8 cellular contexts compared by ENCODE assay signal in genomic region chr12:122880668-122881067, GRCh38. TPM values are rescaled to one million over a fixed set of nuclear protein-coding genes. Genes with fewer than 3 reads are reported as not detected.
A peak's percentile ranks its signal among the peaks of the same experiment; 100 is the strongest.
DNase-seq lines count a peak whose midpoint lies in the region; ATAC-seq and TF ChIP-seq lines count a peak whose summit lies in the region.

No MANE protein-coding gene starts in this region.

- intact Hi-C loops in ovary (cut with DNase I): no loop called here

- TF ChIP-seq POLR2A in ovary (IDR thresholded peaks at IDR 0.05): no peak

- peaks cover 11% of the 10 kb centered on the region for H3K4me1 ChIP-seq in ovary (ENCODE audit: insufficient read depth)

- no peaks in the 10 kb centered on the region for H3K9me3 ChIP-seq in ovary

- no peak for TF ChIP-seq CTCF in ovary (IDR thresholded peaks at IDR 0.05)

- ATAC-seq in HG02763 (IDR thresholded peaks at IDR 0.05; ENCODE audit: unreplicated experiment) (no peak), GM18867 (IDR thresholded peaks at IDR 0.05; ENCODE audit: unreplicated experiment) (no peak)

- no peaks in the 10 kb centered on the region for H3K36me3 ChIP-seq in ovary

- WGBS in ovary, 3 donors: 46 to 57% (median 51%) methylated on average over 8 of the region's 8 CpGs

- TF ChIP-seq EP300 in ovary (IDR thresholded peaks at IDR 0.05): no peak

- H3K27me3 ChIP-seq in ovary: no peaks in the 10 kb centered on the region

- peak; percentile 11 for DNase-seq in NCI-H2029 treated with DMSO at 0.1 percent for 48 hours (lab: John Stamatoyannopoulos, UW)
- no peak for DNase-seq in NCI-H2029 (lab: John Stamatoyannopoulos, UW)
- peak; percentile 43 for DNase-seq in NCI-H345 (lab: John Stamatoyannopoulos, UW)
- DNase-seq in cerebellar cortex (ENCODE audit: low spot score): peak; percentile 51
- DNase-seq in medulla oblongata (ENCODE audit: extremely low spot score): peak; percentile 84
- no peak for DNase-seq in ovary

- H3K4me3 ChIP-seq in ovary: no peak overlapping the region

- H3K27ac ChIP-seq in ovary: no peak overlapping the region

RNA-seq across cellular contexts. Expression of gene VPS37B, which starts 15.3 kb away (rescaled TPM):
- 10 to 100 TPM; 11.1 to 44.3 (median 13.2) TPM for total RNA-seq in ovary
- 10 to 100 TPM in 1 of 2 donors, 1 to 10 TPM in 1; 9.5 to 12.1 TPM for polyA plus RNA-seq in ovary

RNA-seq across cellular contexts. Expression of gene HIP1R, which starts 45.4 kb away (rescaled TPM):
- total RNA-seq in ovary: 10 to 100 TPM in 5 of 7 donors, 1 to 10 TPM in 2; 9.0 to 20.2 (median 10.4) TPM
- polyA plus RNA-seq in ovary: 10 to 100 TPM in 1 of 2 donors, 1 to 10 TPM in 1; 1.4 to 11.5 TPM

Comparison
In these comparisons a context has a peak if more than half of its experiments do, and no peak if none do; other contexts are left out.
1. DNase-seq: peak in NCI-H2029 treated with DMSO at 0.1 percent for 48 hours (single experiment), NCI-H345 (single experiment), cerebellar cortex (single experiment) and medulla oblongata (single experiment); none in NCI-H2029 (single experiment) and ovary (0 of 5).